Comparison of ENCODE assay signal across 1 cellular context in genomic region chr5:16994576-16994975, GRCh38.
TF ChIP-seq lines count a peak whose summit lies in the region.

No MANE protein-coding gene starts in this region.

TF ChIP-seq in IMR-90, 13 proteins besides CTCF, POLR2A, EP300 and RAD21:
- TF ChIP-seq ELK1 (IDR thresholded peaks at IDR 0.05; ENCODE audit: borderline replicate concordance, low read depth, low read length) (no peak), MXI1 (IDR thresholded peaks at IDR 0.05; ENCODE audit: borderline replicate concordance, low read depth, low read length) (no peak), RFX5 (IDR thresholded peaks at IDR 0.05; ENCODE audit: low read depth, low read length) (no peak), MAZ (IDR thresholded peaks at IDR 0.05; ENCODE audit: borderline replicate concordance, low read depth, low read length) (no peak), BHLHE40 (IDR thresholded peaks at IDR 0.05; ENCODE audit: low read depth, low read length) (no peak), NFE2L2 (IDR thresholded peaks at IDR 0.05; ENCODE audit: low read depth, low read length) (no peak), SMC3 (IDR thresholded peaks at IDR 0.05; ENCODE audit: low read depth, low read length) (no peak), CHD1 (IDR thresholded peaks at IDR 0.05; ENCODE audit: low read depth, low read length) (no peak), FOS (IDR thresholded peaks at IDR 0.05; ENCODE audit: low read depth, low read length) (no peak), CEBPB (IDR thresholded peaks at IDR 0.05; ENCODE audit: low read depth, low read length) (no peak), USF2 (IDR thresholded peaks at IDR 0.05; ENCODE audit: low read depth, low read length) (no peak), RCOR1 (IDR thresholded peaks at IDR 0.05; ENCODE audit: insufficient replicate concordance, low read length) (no peak), MAFK (IDR thresholded peaks at IDR 0.05; ENCODE audit: low read depth, low read length) (no peak)
